ENCODE assay signal across 8 cellular contexts in genomic region chr1:40702810-40703209, GRCh38. TPM values are rescaled to one million over a fixed set of nuclear protein-coding genes. Genes with fewer than 3 reads are reported as not detected.
A peak's percentile ranks its signal among the peaks of the same experiment; 100 is the strongest.
DNase-seq lines count a peak whose midpoint lies in the region; ATAC-seq, FAIRE-seq and TF ChIP-seq lines count a peak whose summit lies in the region.
"Not testable (repeated sequence)": the region's sequence is repeated elsewhere in the genome, so short reads cannot be mapped to it uniquely, and the experiment has no call there.

No MANE protein-coding gene starts in this region.

- H3K79me2 ChIP-seq in HCT116 (ENCODE audit: insufficient read depth, low read length) (peaks cover 95% of the 10 kb centered on the region), OCI-LY1 (ENCODE audit: insufficient read depth, low read length) (peaks cover 76% of the 10 kb centered on the region), K562 (ENCODE audit: control insufficient read depth, insufficient read depth, low read length) (peaks cover 87% of the 10 kb centered on the region)

- H3K9me2 ChIP-seq in HCT116 (ENCODE audit: insufficient read depth); OCI-LY1 (ENCODE audit: low read depth, low read length): not testable (repeated sequence)

- not testable (repeated sequence) for TF ChIP-seq POLR2A in HCT116 (IDR thresholded peaks at IDR 0.05; ENCODE audit: borderline replicate concordance, extremely low read depth, insufficient read depth, insufficient read length); K562 (conservative IDR thresholded peaks at IDR 0.05)

- POLR2A ChIA-PET in HCT116 (lab: Charles Lee) (interaction anchor here (3.0 kb wide), 1 partner anchor 10 kb away, joined by 32 read pairs; the partner anchor contains the start of gene NFYC), K562 (lab: Yijun Ruan, JAX) (interaction anchor here (0.6 to 14.0 kb wide), 5 partner anchors 8 to 171 kb away, joined by 3 to 212 read pairs (median 4); partner anchors contain the start of genes NFYC and ZNF684)

- not testable (repeated sequence) for H3K4me3 ChIP-seq in HCT116 (replicated peaks in 1 of 2; ENCODE audit: low read depth in 1 of 2, low read length in 2 of 2); OCI-LY1 (ENCODE audit: low read depth, low read length, poor library complexity, severe bottlenecking); K562

- not testable (repeated sequence) for H3K9me3 ChIP-seq in HCT116 (ENCODE audit: control insufficient read depth in 1 of 2, insufficient read depth in 1 of 2, low read depth in 1 of 2, low read length in 2 of 2); OCI-LY1 (ENCODE audit: low read length); T-helper 17 cell (ENCODE audit: control insufficient read depth, low read length, poor library complexity, severe bottlenecking); K562 (replicated peaks; ENCODE audit: control insufficient read depth, insufficient read depth, low read depth, low read length)

- not testable (repeated sequence) for TF ChIP-seq RAD21 in HCT116 (IDR thresholded peaks at IDR 0.05; ENCODE audit: low read depth); K562 (CRISPR knock-in tag; conservative IDR thresholded peaks at IDR 0.05 in 1 of 2, IDR thresholded peaks at IDR 0.05 in 1 of 2)

- H3K27ac Mint-ChIP-seq in T-helper 17 cell (peak overlapping the region; percentile 53), mesothelial cell of epicardium (peak overlapping the region; percentile 73), type B pancreatic cell (peak overlapping the region; percentile 94)
- peak overlapping the region; percentile 7 for H3K27ac Mint-ChIP-seq in activated T-helper 17 cell treated with anti-CD3 and anti-CD28 coated beads, Interleukin-2, amount 50 U/mL, for 72 hours

- H3F3A ChIP-seq in OCI-LY1 (ENCODE audit: insufficient read depth, low read length) = not testable (repeated sequence)

- 79% methylated on average over 9 of the region's 9 CpGs for WGBS in K562 (ENCODE audit: insufficient coverage, low coverage, missing lambda C conversion rate)

- not testable (repeated sequence) for DNase-seq in HCT116 (ENCODE audit: low read depth, low spot score); T-helper 17 cell; K562 (ENCODE audit: extremely low read depth in 1 of 4, low spot score in 3 of 4); mesothelial cell of epicardium (ENCODE audit: low spot score in 2 of 2, unreplicated experiment in 2 of 2); type B pancreatic cell (ENCODE audit: extremely low spot score, unreplicated experiment)

- in situ Hi-C loops in K562 (cut with MboI) = not testable (repeated sequence)

- intact Hi-C loops in HCT116 (cut with micrococcal nuclease); K562 (cut with micrococcal nuclease): not testable (repeated sequence)

- H3K9me3 Mint-ChIP-seq in activated T-helper 17 cell treated with anti-CD3 and anti-CD28 coated beads, Interleukin-2, amount 50 U/mL, for 72 hours; mesothelial cell of epicardium; type B pancreatic cell: not testable (repeated sequence)

- TF ChIP-seq EP300 in K562 (IDR thresholded peaks at IDR 0.05; ENCODE audit: low read length) = not testable (repeated sequence)

- H3K36me3 ChIP-seq in HCT116 (ENCODE audit: control insufficient read depth in 1 of 2, insufficient read depth in 2 of 2, low read length in 2 of 2); OCI-LY1 (ENCODE audit: insufficient read depth, low read length); K562 (ENCODE audit: control insufficient read depth, insufficient read depth, low read length): not testable (repeated sequence)

- FAIRE-seq in K562 (lab: Jason Lieb, UNC) = not testable (repeated sequence)

- BruUV-seq in HCT116 (replicated peaks; lab: Mats Ljungman, UMichigan); K562 (replicated peaks; lab: Mats Ljungman, UMichigan): not testable (repeated sequence)

- H2AFZ ChIP-seq in HCT116 (ENCODE audit: low read depth, low read length, poor library complexity, severe bottlenecking); OCI-LY1 (ENCODE audit: low read length); K562 (ENCODE audit: low read depth, low read length): not testable (repeated sequence)

- peaks cover 33% of the 10 kb centered on the region for H3K4me1 Mint-ChIP-seq in T-helper 17 cell
- H3K4me1 Mint-ChIP-seq in activated T-helper 17 cell treated with anti-CD3 and anti-CD28 coated beads, Interleukin-2, amount 50 U/mL, for 72 hours = peaks cover 24% of the 10 kb centered on the region
- peaks cover 23% of the 10 kb centered on the region for H3K4me1 Mint-ChIP-seq in mesothelial cell of epicardium
- H3K4me1 Mint-ChIP-seq in type B pancreatic cell (ENCODE audit: unreplicated experiment) = peaks cover 29% of the 10 kb centered on the region

- not testable (repeated sequence) for H3K9me1 ChIP-seq in K562 (ENCODE audit: control insufficient read depth, insufficient read depth, low read length)

- H3K4me2 ChIP-seq in HCT116 (ENCODE audit: low read length) (peak overlapping the region; percentile 52), OCI-LY1 (ENCODE audit: low read length) (peak overlapping the region; percentile 40; the same call in 1 of the 2 replicates)
- not testable (repeated sequence) for H3K4me2 ChIP-seq in K562 (ENCODE audit: insufficient read depth, low read length)

- H3K4me3 Mint-ChIP-seq in T-helper 17 cell; activated T-helper 17 cell treated with anti-CD3 and anti-CD28 coated beads, Interleukin-2, amount 50 U/mL, for 72 hours; mesothelial cell of epicardium; type B pancreatic cell: not testable (repeated sequence)

- H3K4me1 ChIP-seq in HCT116 (ENCODE audit: control insufficient read depth in 1 of 2, insufficient read depth in 2 of 2, low read length in 2 of 2) = peaks cover 18 to 36% of the 10 kb centered on the region in 2 experiments
- peaks cover 77% of the 10 kb centered on the region for H3K4me1 ChIP-seq in OCI-LY1 (ENCODE audit: insufficient read depth, low read length, severe bottlenecking)
- peaks cover 0 to 29% of the 10 kb centered on the region in 2 experiments; a peak in 4 of 5 replicates for H3K4me1 ChIP-seq in K562 (replicated peaks in 1 of 2; ENCODE audit: control insufficient read depth in 2 of 2, insufficient read depth in 2 of 2, low read length in 2 of 2)

- RAD21 ChIA-PET in HCT116 (lab: Charles Lee; ENCODE audit: low non-redundant PET in 1 of 2, low total read pairs in 2 of 2, uncharacterized antibody in 2 of 2, unreplicated experiment in 2 of 2) = not testable (repeated sequence)

- CTCF ChIA-PET in HCT116 (lab: Charles Lee) = interaction anchor here (1.0 to 1.2 kb wide), 2 partner anchors 12 to 33 kb away, joined by 4 to 6 read pairs; partner anchors contain the start of gene NFYC
- CTCF ChIA-PET in K562 (lab: Yijun Ruan, JAX; ENCODE audit: low intra/inter-chr PET ratio) = not testable (repeated sequence)

- not testable (repeated sequence) for ATAC-seq in HCT116; T-helper 17 cell; activated T-helper 17 cell treated with anti-CD3 and anti-CD28 coated beads, Interleukin-2, amount 50 U/mL, for 72 hours (replicated peaks); K562

- peak overlapping the region; percentile 21; the same call in 1 of the 2 replicates for H3K9ac ChIP-seq in HCT116 (ENCODE audit: low read length)
- H3K9ac ChIP-seq in OCI-LY1 (ENCODE audit: low read length); K562 (ENCODE audit: insufficient read depth in 1 of 2, low read depth in 2 of 2, low read length in 2 of 2): not testable (repeated sequence)

- H3K36me3 Mint-ChIP-seq in T-helper 17 cell (ENCODE audit: low read depth); activated T-helper 17 cell treated with anti-CD3 and anti-CD28 coated beads, Interleukin-2, amount 50 U/mL, for 72 hours (ENCODE audit: low read depth); mesothelial cell of epicardium; type B pancreatic cell: not testable (repeated sequence)

- H3K27me3 Mint-ChIP-seq in T-helper 17 cell; activated T-helper 17 cell treated with anti-CD3 and anti-CD28 coated beads, Interleukin-2, amount 50 U/mL, for 72 hours; mesothelial cell of epicardium (ENCODE audit: low read depth); type B pancreatic cell: not testable (repeated sequence)

- peak overlapping the region; percentile 99 for H3K27ac ChIP-seq in 22Rv1
- 0 out of 2 replicates have a peak overlapping the region, but pooled peaks have one; percentile 22 for H3K27ac ChIP-seq in HCT116 (ENCODE audit: low read depth, low read length)
- peak overlapping the region; percentile 91 for H3K27ac ChIP-seq in OCI-LY1 (ENCODE audit: low read depth, low read length, poor library complexity, severe bottlenecking)
- not testable (repeated sequence) for H3K27ac ChIP-seq in K562 (ENCODE audit: extremely low read depth, low read depth, low read length)

- TF ChIP-seq CTCF in 22Rv1 (IDR thresholded peaks at IDR 0.05); HCT116 (IDR thresholded peaks at IDR 0.05 in 2 of 3, conservative IDR thresholded peaks at IDR 0.05 in 1 of 3; ENCODE audit: borderline replicate concordance in 1 of 3, insufficient read depth in 1 of 3, low read depth in 2 of 3, low read length in 2 of 3); OCI-LY1 (IDR thresholded peaks at IDR 0.05; ENCODE audit: low read length); K562 (IDR thresholded peaks at IDR 0.05 in 2 of 3, conservative IDR thresholded peaks at IDR 0.05 in 1 of 3; ENCODE audit: insufficient read depth in 2 of 3, low read depth in 1 of 3, low read length in 3 of 3); mesothelial cell of epicardium (IDR thresholded peaks at IDR 0.05; ENCODE audit: unreplicated experiment); type B pancreatic cell (conservative IDR thresholded peaks at IDR 0.05): not testable (repeated sequence)

- H3K27me3 ChIP-seq in HCT116 (ENCODE audit: insufficient read depth, low read length); OCI-LY1 (ENCODE audit: insufficient read depth, low read length); K562 (ENCODE audit: control insufficient read depth in 2 of 2, insufficient read depth in 2 of 2, low read length in 2 of 2): not testable (repeated sequence)

- H4K20me1 ChIP-seq in HCT116 (ENCODE audit: insufficient read depth); OCI-LY1 (ENCODE audit: insufficient read depth, low read length); K562 (replicated peaks; ENCODE audit: control insufficient read depth, insufficient read depth, low read length): not testable (repeated sequence)

RNA-seq across cellular contexts. Expression of gene NFYC, which starts 11.3 kb away (rescaled TPM):
- total RNA-seq in HCT116 (2021; ENCODE audit: unreplicated experiment) (63.3 TPM), T-helper 17 cell (10 to 100 TPM; 42.3 to 45.7 TPM), K562 (2014; rRNA removed) (41.1 and 44.2 TPM in 2 replicates), K562 (2014; rRNA removed; fragmentation: Illumina TruSeq; extraction: Trizol) (22.7 and 26.4 TPM in 2 replicates), K562 (2015; rRNA removed; fragmentation: Illumina TruSeq; extraction: Trizol) (31.2 and 31.4 TPM in 2 replicates), K562 (2021) (53.9 and 59.8 TPM in 2 replicates), mesothelial cell of epicardium (91.0 to 101 TPM (median 91.2 TPM) in 3 replicates), type B pancreatic cell (ENCODE audit: low replicate concordance) (70.0 and 71.3 TPM in 2 replicates)
- polyA plus RNA-seq in HCT116 (2012) = 70.5 and 71.3 TPM in 2 replicates
- total RNA-seq in activated T-helper 17 cell treated with anti-CD3 and anti-CD28 coated beads, Interleukin-2, amount 50 U/mL, for 72 hours = 10 to 100 TPM; 61.2 to 65.2 TPM
- total RNA-seq in K562 (2011; cell fraction: chromatin; rRNA removed; ENCODE audit: low replicate concordance) = 51.1 and 58.3 TPM in 2 replicates
- 43.8 and 43.9 TPM in 2 replicates for total RNA-seq in K562 (2011; cell fraction: nucleolus; rRNA removed)
- 49.1 and 60.1 TPM in 2 replicates for total RNA-seq in K562 (2011; cell fraction: nucleoplasm; rRNA removed)
- polyA plus RNA-seq in K562 (2011; rRNA removed) (47.2 and 65.6 TPM in 2 replicates), K562 (2014; fragmentation: Illumina TruSeq; extraction: Trizol) (56.2 and 65.1 TPM in 2 replicates), K562 (2014; fragmentation: Nextera tagmentation; extraction: Ambion mirVana) (1 to 10 TPM; 4.8 to 7.2 TPM), K562 (2014; rRNA removed) (51.3 and 57.7 TPM in 2 replicates)
- polyA plus RNA-seq in K562 (2011; cell fraction: cytosol; rRNA removed) = 78.9 and 120 TPM in 2 replicates
- 72.3 and 83.1 TPM in 2 replicates for polyA plus RNA-seq in K562 (2011; cell fraction: nucleus; rRNA removed)
- 52.9 and 79.3 TPM in 2 replicates for polyA plus RNA-seq in K562 (2012)
- polyA minus RNA-seq in K562 (2011; rRNA and poly(A)+ RNA removed) = 45.7 and 65.0 TPM in 2 replicates
- polyA minus RNA-seq in K562 (2011; cell fraction: cytosol; rRNA and poly(A)+ RNA removed) = 38.9 and 49.7 TPM in 2 replicates
- polyA minus RNA-seq in K562 (2011; cell fraction: nucleus; rRNA and poly(A)+ RNA removed) = 34.9 and 50.8 TPM in 2 replicates

RNA-seq across cellular contexts. Expression of gene RIMS3, which starts 37.3 kb away (rescaled TPM):
- total RNA-seq in HCT116 (2021; ENCODE audit: unreplicated experiment) (9.0 TPM), T-helper 17 cell (1 to 10 TPM; 1.7 to 2.1 TPM), K562 (2014; rRNA removed) (0.59 and 0.82 TPM in 2 replicates), K562 (2014; rRNA removed; fragmentation: Illumina TruSeq; extraction: Trizol) (0.69 and 0.77 TPM in 2 replicates), K562 (2015; rRNA removed; fragmentation: Illumina TruSeq; extraction: Trizol) (0.38 and 0.47 TPM in 2 replicates), K562 (2021) (1.2 and 1.3 TPM in 2 replicates), mesothelial cell of epicardium (12.5 to 13.0 TPM (median 12.9 TPM) in 3 replicates), type B pancreatic cell (ENCODE audit: low replicate concordance) (2.0 and 4.2 TPM in 2 replicates)
- 3.8 and 4.0 TPM in 2 replicates for polyA plus RNA-seq in HCT116 (2012)
- 1 to 10 TPM; 3.0 to 4.2 TPM for total RNA-seq in activated T-helper 17 cell treated with anti-CD3 and anti-CD28 coated beads, Interleukin-2, amount 50 U/mL, for 72 hours
- 0.76 and 1.4 TPM in 2 replicates for total RNA-seq in K562 (2011; cell fraction: chromatin; rRNA removed; ENCODE audit: low replicate concordance)
- 0.66 and 0.67 TPM in 2 replicates for total RNA-seq in K562 (2011; cell fraction: nucleolus; rRNA removed)
- total RNA-seq in K562 (2011; cell fraction: nucleoplasm; rRNA removed) = 0.73 and 0.76 TPM in 2 replicates
- polyA plus RNA-seq in K562 (2011; rRNA removed) (0.78 and 1.2 TPM in 2 replicates), K562 (2014; fragmentation: Illumina TruSeq; extraction: Trizol) (0.71 and 0.75 TPM in 2 replicates), K562 (2014; fragmentation: Nextera tagmentation; extraction: Ambion mirVana) (under 1 TPM; 0.06 to 0.15 TPM), K562 (2014; rRNA removed) (0.43 and 0.45 TPM in 2 replicates)
- polyA plus RNA-seq in K562 (2011; cell fraction: cytosol; rRNA removed) = 0.97 and 1.3 TPM in 2 replicates
- 1.9 and 2.7 TPM in 2 replicates for polyA plus RNA-seq in K562 (2011; cell fraction: nucleus; rRNA removed)
- 0.66 and 1.9 TPM in 2 replicates for polyA plus RNA-seq in K562 (2012)
- 1.2 and 1.3 TPM in 2 replicates for polyA minus RNA-seq in K562 (2011; rRNA and poly(A)+ RNA removed)
- polyA minus RNA-seq in K562 (2011; cell fraction: cytosol; rRNA and poly(A)+ RNA removed) = 0.73 and 1.1 TPM in 2 replicates
- polyA minus RNA-seq in K562 (2011; cell fraction: nucleus; rRNA and poly(A)+ RNA removed) = 0.40 and 0.56 TPM in 2 replicates

Comparison
In these comparisons a context has a peak if more than half of its experiments do, and no peak if none do; other contexts are left out.
1. H3K27ac Mint-ChIP-seq: peak in every context shown above with its lines; median percentile 94 in type B pancreatic cell; 73 in mesothelial cell of epicardium; 53 in T-helper 17 cell; 7 in activated T-helper 17 cell treated with anti-CD3 and anti-CD28 coated beads, Interleukin-2, amount 50 U/mL, for 72 hours.